In genomic region chr6:88989215-88989614, GRCh38 we compare ENCODE assay signal across 1 cellular context.
A peak's percentile ranks its signal among the peaks of the same experiment; 100 is the strongest.
TF ChIP-seq lines count a peak whose summit lies in the region.

No MANE protein-coding gene starts in this region.

TF ChIP-seq in HEK293, 187 proteins besides CTCF, POLR2A, EP300 and RAD21 (continued from another document):
- 0 out of 2 replicates have a peak, but pooled peaks have one; percentile 43 for TF ChIP-seq PRDM4 (tag by site-specific recombination; IDR thresholded peaks at IDR 0.05)
